14 cellular contexts compared by ENCODE assay signal in the genomic region with DNA sequence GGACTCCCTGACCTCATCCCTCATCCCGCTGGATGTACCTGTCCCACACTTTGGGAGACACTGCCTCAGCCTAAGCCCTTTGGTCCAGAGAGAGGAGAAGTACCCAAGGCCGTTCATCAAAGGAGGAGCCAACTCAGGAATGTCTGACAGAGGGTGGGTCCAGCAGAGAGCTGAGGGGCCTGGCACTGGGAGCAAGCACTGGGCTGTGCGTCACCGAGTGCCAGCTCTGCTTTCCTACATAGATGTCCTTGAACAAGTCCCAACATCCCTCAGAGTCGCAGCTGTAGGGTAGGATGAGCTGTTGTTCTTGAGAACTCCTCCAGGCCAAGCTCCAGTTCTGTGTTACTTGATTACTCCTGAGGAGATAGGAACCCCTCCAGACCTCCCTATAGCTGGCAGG.
DNase-seq lines count a peak whose midpoint lies in the region; ATAC-seq, FAIRE-seq and TF ChIP-seq lines count a peak whose summit lies in the region.
"Had no signal": no experiment of that assay in that cellular context is flagged by ENCODE, and none has a peak within 500 bp of the region (broad histone marks: within the 10 kb centered on the region; RNA-seq: fewer than 3 reads in every experiment).

No MANE protein-coding gene starts in this region.

- H2BK120ac ChIP-seq in H1 (replicated peaks; ENCODE audit: low read depth, low read length) (no peak overlapping the region), neuronal stem cell (ENCODE audit: low read depth, low read length) (no peak overlapping the region)

- H3K4me3 ChIP-seq in GM23338 (no peak overlapping the region), H1 (ENCODE audit: extremely low read depth in 1 of 4, insufficient read depth in 2 of 4, low read depth in 3 of 4, low read length in 4 of 4) (no peak overlapping the region), neuronal stem cell (ENCODE audit: low read length in 2 of 2) (no peak overlapping the region)
- H3K4me3 ChIP-seq: GM23248, Peyer's patch had no signal

- no peak for TF ChIP-seq EP300 in H1 (IDR thresholded peaks at IDR 0.05; ENCODE audit: borderline replicate concordance in 1 of 2, low read depth in 2 of 2, low read length in 2 of 2)

- peaks cover 24% of the 10 kb centered on the region for H3F3A ChIP-seq in GM23338 (replicated peaks; ENCODE audit: low read depth)

- H4K8ac ChIP-seq in H1 (ENCODE audit: extremely low read depth, insufficient read depth, low read length): no peak overlapping the region
- H4K8ac ChIP-seq in neuronal stem cell (ENCODE audit: low read depth, low read length): no peak overlapping the region

- H3K14ac ChIP-seq in H1 (ENCODE audit: insufficient read length): no peak overlapping the region
- no peak overlapping the region for H3K14ac ChIP-seq in neuronal stem cell (ENCODE audit: low read length)

- no peaks in the 10 kb centered on the region for H4K20me1 ChIP-seq in GM23338 (replicated peaks; ENCODE audit: insufficient read depth)
- H4K20me1 ChIP-seq in H1 (replicated peaks in 1 of 2; ENCODE audit: control insufficient read depth in 1 of 2, insufficient read depth in 2 of 2, low read length in 2 of 2): no peaks in the 10 kb centered on the region

- no peaks in the 10 kb centered on the region for H3K79me2 ChIP-seq in GM23338 (replicated peaks; ENCODE audit: insufficient read depth)
- H3K79me2 ChIP-seq in H1 (ENCODE audit: control insufficient read depth in 1 of 2, insufficient read depth in 2 of 2, low read length in 2 of 2): no peaks in the 10 kb centered on the region

- H2BK20ac ChIP-seq in H1 (ENCODE audit: low read length): 0 out of 2 replicates have a peak overlapping the region, but pooled peaks have one; percentile 28

- no peaks in the 10 kb centered on the region for H3K9me3 Mint-ChIP-seq in activated naive CD4-positive, alpha-beta T cell treated with anti-CD3 and anti-CD28 coated beads, Interleukin-2, amount 50 U/mL, for 24 hours
- H3K9me3 Mint-ChIP-seq in GM23338: no peaks in the 10 kb centered on the region; the same call in 2 of the 3 replicates
- H3K9me3 Mint-ChIP-seq in stimulated activated naive B cell treated with anti-CD40 and anti-IgM and Interleukin-4, amounts not matched to agents 10 μg/mL and 1 μg/mL and 100 μg/mL, for 72 hours: no peaks in the 10 kb centered on the region

- no peak overlapping the region for H3K4me3 Mint-ChIP-seq in activated naive CD4-positive, alpha-beta T cell treated with anti-CD3 and anti-CD28 coated beads, Interleukin-2, amount 50 U/mL, for 24 hours
- no peak overlapping the region for H3K4me3 Mint-ChIP-seq in GM23338
- no peak overlapping the region for H3K4me3 Mint-ChIP-seq in stimulated activated naive B cell treated with anti-CD40 and anti-IgM and Interleukin-4, amounts not matched to agents 10 μg/mL and 1 μg/mL and 100 μg/mL, for 72 hours

- DNase-seq in activated naive CD4-positive, alpha-beta T cell treated with anti-CD3 and anti-CD28 coated beads, Interleukin-2, amount 50 U/mL, for 16 hours: no peak
- DNase-seq in GM23338 (ENCODE audit: low spot score) (no peak), H1 (ENCODE audit: low read depth in 1 of 2, low spot score in 2 of 2) (no peak), neuronal stem cell (ENCODE audit: low spot score) (no peak), SHP77 treated with DMSO at 0.1 percent for 48 hours (lab: John Stamatoyannopoulos, UW) (no peak), A172 (ENCODE audit: low spot score) (no peak)
- DNase-seq in stimulated activated naive B cell treated with anti-CD40 and anti-IgM and Interleukin-4, amounts not matched to agents 10 μg/mL and 1 μg/mL and 100 μg/mL, for 72 hours: no peak
- DNase-seq: GM23248, Kasumi-1, NCI-H187 treated with DMSO at 0.1 percent for 48 hours, Peyer's patch, Right ventricle myocardium superior had no signal

- H2BK12ac ChIP-seq in H1 (ENCODE audit: low read depth, low read length) (peak overlapping the region; percentile 45; the same call in 1 of the 2 replicates), neuronal stem cell (ENCODE audit: low read length) (peak overlapping the region; percentile 77)

- FAIRE-seq in H1 (lab: Jason Lieb, UNC): no peak
- FAIRE-seq: A204.1 had no signal

- H3K9me2 ChIP-seq in GM23338 (ENCODE audit: insufficient read depth): no peaks in the 10 kb centered on the region; the same call in 1 of the 2 replicates

- CTCF ChIA-PET in H1 (lab: Charles Lee; ENCODE audit: partially characterized antibody): interaction anchor here (0.5 to 2.4 kb wide), 6 partner anchors 8 to 67 kb away, joined by 3 to 8 read pairs (median 4); no protein-coding TSS in a partner anchor

- POLR2A ChIA-PET in H1 (lab: Charles Lee; ENCODE audit: partially characterized antibody): interaction anchor here (1.0 to 3.7 kb wide), 9 partner anchors 9 to 279 kb away, joined by 3 to 17 read pairs (median 4); partner anchors contain the start of genes MRPL37 and SSBP3

- no peak overlapping the region for H2AFZ ChIP-seq in GM23338
- H2AFZ ChIP-seq in H1 (ENCODE audit: low read length): no peak overlapping the region
- no peak overlapping the region for H2AFZ ChIP-seq in neuronal stem cell (ENCODE audit: low read length)
- H2AFZ ChIP-seq: GM23248 had no signal

- H3K79me1 ChIP-seq in H1 (ENCODE audit: low read depth, low read length) (no peaks in the 10 kb centered on the region), neuronal stem cell (ENCODE audit: low read depth, low read length) (no peaks in the 10 kb centered on the region)

- H3K9ac ChIP-seq in H1 (replicated peaks in 1 of 4; ENCODE audit: extremely low read depth in 1 of 4, low read depth in 3 of 4, low read length in 3 of 4) (no peak overlapping the region), neuronal stem cell (ENCODE audit: low read depth, low read length, poor library complexity) (no peak overlapping the region)
- H3K9ac ChIP-seq: GM23248 had no signal

- no peaks in the 10 kb centered on the region for H3K27me3 Mint-ChIP-seq in activated naive CD4-positive, alpha-beta T cell treated with anti-CD3 and anti-CD28 coated beads, Interleukin-2, amount 50 U/mL, for 24 hours
- peaks cover 38% of the 10 kb centered on the region for H3K27me3 Mint-ChIP-seq in GM23338 (ENCODE audit: insufficient read depth, low read depth, poor library complexity)
- H3K27me3 Mint-ChIP-seq in stimulated activated naive B cell treated with anti-CD40 and anti-IgM and Interleukin-4, amounts not matched to agents 10 μg/mL and 1 μg/mL and 100 μg/mL, for 72 hours: peaks cover 3 to 4% of the 10 kb centered on the region in 2 donors

- H3K36me3 Mint-ChIP-seq in activated naive CD4-positive, alpha-beta T cell treated with anti-CD3 and anti-CD28 coated beads, Interleukin-2, amount 50 U/mL, for 24 hours: no peaks in the 10 kb centered on the region
- no peaks in the 10 kb centered on the region for H3K36me3 Mint-ChIP-seq in GM23338 (ENCODE audit: low read depth)
- H3K36me3 Mint-ChIP-seq in stimulated activated naive B cell treated with anti-CD40 and anti-IgM and Interleukin-4, amounts not matched to agents 10 μg/mL and 1 μg/mL and 100 μg/mL, for 72 hours: no peaks in the 10 kb centered on the region

- peak overlapping the region; percentile 43; the same call in 1 of the 2 replicates for H2AK5ac ChIP-seq in H1 (ENCODE audit: low read depth, low read length)
- peak overlapping the region; percentile 56 for H2AK5ac ChIP-seq in neuronal stem cell (ENCODE audit: low read depth, low read length)

- H3K36me3 ChIP-seq in GM23338 (ENCODE audit: insufficient read depth): no peaks in the 10 kb centered on the region; the same call in 1 of the 2 replicates
- no peaks in the 10 kb centered on the region for H3K36me3 ChIP-seq in H1 (ENCODE audit: control insufficient read depth in 2 of 4, insufficient read depth in 4 of 4, low read length in 3 of 4)
- H3K36me3 ChIP-seq in neuronal stem cell (replicated peaks in 1 of 2; ENCODE audit: control insufficient read depth in 2 of 2, insufficient read depth in 2 of 2, low read length in 2 of 2): no peaks in the 10 kb centered on the region
- H3K36me3 ChIP-seq: Peyer's patch had no signal

- TF ChIP-seq POLR2A in H1 (IDR thresholded peaks at IDR 0.05; ENCODE audit: control extremely low read depth in 1 of 2, low read depth in 2 of 2, low read length in 2 of 2): no peak

- H4K91ac ChIP-seq in H1 (replicated peaks; ENCODE audit: insufficient read length, low read length) (no peak overlapping the region), neuronal stem cell (ENCODE audit: low read depth, low read length, poor library complexity) (peak overlapping the region; percentile 11)

- H4K5ac ChIP-seq in H1 (ENCODE audit: insufficient read length, low read depth, low read length): no peak overlapping the region

- H3K9me3 ChIP-seq in H1 (ENCODE audit: insufficient read depth in 2 of 2, low read depth in 1 of 2, low read length in 1 of 2): no peaks in the 10 kb centered on the region
- no peaks in the 10 kb centered on the region for H3K9me3 ChIP-seq in neuronal stem cell (replicated peaks in 1 of 2; ENCODE audit: control insufficient read depth in 2 of 2, insufficient read depth in 1 of 2, low read depth in 1 of 2, low read length in 2 of 2)
- H3K9me3 ChIP-seq: Peyer's patch had no signal

- TF ChIP-seq CTCF in GM23338 (conservative IDR thresholded peaks at IDR 0.05; ENCODE audit: low read depth in 2 of 2): no peak
- no peak for TF ChIP-seq CTCF in H1 (IDR thresholded peaks at IDR 0.05; ENCODE audit: control extremely low read depth in 1 of 3, insufficient read depth in 1 of 3, low read depth in 1 of 3, low read length in 3 of 3)

- no peak overlapping the region for H3K23ac ChIP-seq in H1 (ENCODE audit: insufficient read length)
- no peak overlapping the region for H3K23ac ChIP-seq in neuronal stem cell (ENCODE audit: low read depth, low read length, poor library complexity)

- TF ChIP-seq RAD21 in H1 (IDR thresholded peaks at IDR 0.05 in 1 of 2, conservative IDR thresholded peaks at IDR 0.05 in 1 of 2; ENCODE audit: low read depth in 2 of 2, low read length in 2 of 2): no peak

- no peak overlapping the region for H3K27ac ChIP-seq in GM23338 (ENCODE audit: low read depth)
- H3K27ac ChIP-seq in H1 (ENCODE audit: low read depth, low read length): no peak overlapping the region
- H3K27ac ChIP-seq in neuronal stem cell (replicated peaks; ENCODE audit: low read length): no peak overlapping the region
- H3K27ac ChIP-seq: GM23248, Peyer's patch had no signal

- H3K4me1 ChIP-seq in GM23338 (ENCODE audit: insufficient read depth) (peaks cover 62% of the 10 kb centered on the region), H1 (replicated peaks in 1 of 4; ENCODE audit: control insufficient read depth in 3 of 4, insufficient read depth in 4 of 4, low read length in 3 of 4) (peaks cover 26 to 54% (median 31%) of the 10 kb centered on the region in 4 experiments), neuronal stem cell (ENCODE audit: control insufficient read depth in 2 of 2, insufficient read depth in 1 of 2, low read depth in 1 of 2, low read length in 2 of 2) (peaks cover 40 to 41% of the 10 kb centered on the region in 2 donors)

- peaks cover 63% of the 10 kb centered on the region for H3K4me1 Mint-ChIP-seq in activated naive CD4-positive, alpha-beta T cell treated with anti-CD3 and anti-CD28 coated beads, Interleukin-2, amount 50 U/mL, for 24 hours
- peaks cover 66% of the 10 kb centered on the region for H3K4me1 Mint-ChIP-seq in GM23338
- peaks cover 28 to 51% of the 10 kb centered on the region in 2 donors for H3K4me1 Mint-ChIP-seq in stimulated activated naive B cell treated with anti-CD40 and anti-IgM and Interleukin-4, amounts not matched to agents 10 μg/mL and 1 μg/mL and 100 μg/mL, for 72 hours

- no peak overlapping the region for H2BK5ac ChIP-seq in H1 (ENCODE audit: low read depth, low read length)
- no peak overlapping the region for H2BK5ac ChIP-seq in neuronal stem cell (ENCODE audit: low read length)

- H3K27me3 ChIP-seq in GM23338 (ENCODE audit: insufficient read depth) (peaks cover 36% of the 10 kb centered on the region), H1 (replicated peaks in 1 of 4; ENCODE audit: control insufficient read depth in 3 of 4, extremely low read depth in 1 of 4, insufficient read depth in 3 of 4, low read length in 3 of 4) (peaks cover 0 to 14% (median 5%) of the 10 kb centered on the region in 4 experiments; a peak in 3 of 7 replicates), neuronal stem cell (ENCODE audit: control insufficient read depth in 3 of 3, insufficient read depth in 3 of 3, low read depth in 1 of 3, low read length in 3 of 3) (no peaks in the 10 kb centered on the region)

- peaks cover 17% of the 10 kb centered on the region; the same call in 1 of the 2 replicates for H3K23me2 ChIP-seq in H1 (ENCODE audit: low read depth, low read length)

- H3K4ac ChIP-seq in H1 (replicated peaks; ENCODE audit: insufficient read length, low read depth, low read length) (no peak overlapping the region), neuronal stem cell (ENCODE audit: low read length) (no peak overlapping the region)

- peak overlapping the region; percentile 32 for H3K27ac Mint-ChIP-seq in activated naive CD4-positive, alpha-beta T cell treated with anti-CD3 and anti-CD28 coated beads, Interleukin-2, amount 50 U/mL, for 24 hours
- H3K27ac Mint-ChIP-seq in GM23338: no peak overlapping the region
- H3K27ac Mint-ChIP-seq in stimulated activated naive B cell treated with anti-CD40 and anti-IgM and Interleukin-4, amounts not matched to agents 10 μg/mL and 1 μg/mL and 100 μg/mL, for 72 hours: no peak overlapping the region

- 86% methylated on average over 5 of the region's 5 CpGs; no CpG with 5 or more reads in 1 of the 2 experiments for WGBS in H1 (ENCODE audit: extremely low coverage in 1 of 2, insufficient coverage in 1 of 2, insufficient read length in 1 of 2, insufficient replicate concordance in 2 of 2, low coverage in 1 of 2, low lambda C conversion rate in 2 of 2, missing lambda C conversion rate in 1 of 2), 2 experiments
- WGBS in neuronal stem cell (ENCODE audit: extremely low coverage in 2 of 2, insufficient read length in 2 of 2, insufficient replicate concordance in 1 of 2), 2 donors: no CpG with 5 or more reads among the region's 5 CpGs

- no peak overlapping the region for H3K56ac ChIP-seq in H1 (replicated peaks; ENCODE audit: insufficient read length, low read depth, low read length)

- no peak overlapping the region for H2BK15ac ChIP-seq in H1 (ENCODE audit: low read length)
- H2BK15ac ChIP-seq in neuronal stem cell (ENCODE audit: low read length): peak overlapping the region; percentile 52

- no peak for ATAC-seq in GM23338
- ATAC-seq in stimulated activated naive B cell treated with anti-CD40 and anti-IgM and Interleukin-4, amounts not matched to agents 10 μg/mL and 1 μg/mL and 100 μg/mL, for 72 hours (replicated peaks): no peak

- peak overlapping the region; percentile 1; the same call in 1 of the 2 replicates for H3K18ac ChIP-seq in H1 (ENCODE audit: extremely low read depth, low read length)
- no peak overlapping the region for H3K18ac ChIP-seq in neuronal stem cell (ENCODE audit: low read length)

- H3K4me2 ChIP-seq in GM23338 (peak overlapping the region; percentile 64; the same call in 1 of the 2 replicates), H1 (ENCODE audit: insufficient read depth in 1 of 2, low read depth in 2 of 2, low read length in 2 of 2) (no peak overlapping the region), neuronal stem cell (ENCODE audit: insufficient read depth, low read length, poor library complexity, severe bottlenecking) (no peak overlapping the region)
